In genomic region chr10:35336921-35337741, GRCh38 we compare ENCODE assay signal across 8 cellular contexts. TPM values are rescaled to one million over a fixed set of nuclear protein-coding genes. Genes with fewer than 3 reads are reported as not detected.
A peak's percentile ranks its signal among the peaks of the same experiment; 100 is the strongest.
DNase-seq lines count a peak whose midpoint lies in the region; ATAC-seq and TF ChIP-seq lines count a peak whose summit lies in the region.

No MANE protein-coding gene starts in this region.

- H3K9me3 Mint-ChIP-seq in activated CD4-positive, alpha-beta memory T cell treated with anti-CD3 and anti-CD28 coated beads for 36 hours: no peaks in the 10 kb centered on the region

- H3K36me3 ChIP-seq in HUES64 (ENCODE audit: insufficient read depth, low read length): peaks cover 12% of the 10 kb centered on the region
- H3K36me3 ChIP-seq in effector memory CD4-positive, alpha-beta T cell (ENCODE audit: control insufficient read depth, insufficient read depth, low read length): no peaks in the 10 kb centered on the region
- H3K36me3 ChIP-seq in thoracic aorta: no peaks in the 10 kb centered on the region

- H3K9ac ChIP-seq in HUES64 (ENCODE audit: low read depth, low read length): peak overlapping the region; percentile 72

- H3K4me3 ChIP-seq in HUES64 (ENCODE audit: low read length) (peak overlapping the region; percentile 93), mononuclear cell (ENCODE audit: low read length) (peak overlapping the region; percentile 66), thoracic aorta (peak overlapping the region; percentile 78)
- peak overlapping the region; percentile 72 for H3K4me3 ChIP-seq in effector memory CD4-positive, alpha-beta T cell (ENCODE audit: insufficient read depth, low read depth, low read length, poor library complexity, severe bottlenecking)

- POLR2A ChIA-PET in activated CD4-positive, alpha-beta memory T cell treated with anti-CD3 and anti-CD28 coated beads for 36 hours (lab: Charles Lee): interaction anchor here (0.7 kb wide), 1 partner anchor 209 kb away, joined by 5 read pairs; no protein-coding TSS in a partner anchor

- intact Hi-C loops in activated CD4-positive, alpha-beta memory T cell treated with anti-CD3 and anti-CD28 coated beads for 36 hours (cut with micrococcal nuclease): loop anchor here (5.0 kb wide), 1 partner anchor 305 kb away; the partner anchor contains the start of gene FZD8

- CTCF ChIA-PET in activated CD4-positive, alpha-beta memory T cell treated with anti-CD3 and anti-CD28 coated beads for 36 hours (lab: Charles Lee): interaction anchor here (1.0 kb wide), 1 partner anchor 16 kb away, joined by 3 read pairs; no protein-coding TSS in a partner anchor

- H3K9me3 ChIP-seq in HUES64 (ENCODE audit: insufficient read depth, low read depth, low read length): no peaks in the 10 kb centered on the region
- no peaks in the 10 kb centered on the region for H3K9me3 ChIP-seq in effector memory CD4-positive, alpha-beta T cell (ENCODE audit: control insufficient read depth, low read length)
- H3K9me3 ChIP-seq in mononuclear cell (ENCODE audit: low read depth, low read length): no peaks in the 10 kb centered on the region
- H3K9me3 ChIP-seq in thoracic aorta: no peaks in the 10 kb centered on the region

- peaks cover 68% of the 10 kb centered on the region for H3K4me1 Mint-ChIP-seq in activated CD4-positive, alpha-beta memory T cell treated with anti-CD3 and anti-CD28 coated beads for 36 hours (ENCODE audit: low read depth)

- H3K27me3 ChIP-seq in HUES64 (ENCODE audit: insufficient read depth, low read length) (0 out of 2 replicates have a peak, but pooled peaks cover 5% of the 10 kb centered on the region), mononuclear cell (ENCODE audit: insufficient read depth, low read length) (no peaks in the 10 kb centered on the region), thoracic aorta (replicated peaks; ENCODE audit: insufficient read depth) (no peaks in the 10 kb centered on the region)
- no peaks in the 10 kb centered on the region for H3K27me3 ChIP-seq in effector memory CD4-positive, alpha-beta T cell (replicated peaks; ENCODE audit: control insufficient read depth, insufficient read depth, low read length, poor library complexity, severe bottlenecking)

- DNase-seq in AG20443 (ENCODE audit: low spot score): peak; percentile 53
- peak; percentile 46 for DNase-seq in activated CD4-positive, alpha-beta memory T cell treated with anti-CD3 and anti-CD28 coated beads for 36 hours
- peak; percentile 1 to 14 (median 9) for DNase-seq in effector memory CD4-positive, alpha-beta T cell
- DNase-seq in thoracic aorta (ENCODE audit: low spot score): no peak
- no peak for DNase-seq in DMS153 (lab: John Stamatoyannopoulos, UW)

- peak overlapping the region; percentile 75 for H3K27ac Mint-ChIP-seq in activated CD4-positive, alpha-beta memory T cell treated with anti-CD3 and anti-CD28 coated beads for 36 hours

- H3K4me3 Mint-ChIP-seq in activated CD4-positive, alpha-beta memory T cell treated with anti-CD3 and anti-CD28 coated beads for 36 hours: peak overlapping the region; percentile 79

- peaks cover 10% of the 10 kb centered on the region for H3K36me3 Mint-ChIP-seq in activated CD4-positive, alpha-beta memory T cell treated with anti-CD3 and anti-CD28 coated beads for 36 hours

- no peaks in the 10 kb centered on the region for H3K27me3 Mint-ChIP-seq in activated CD4-positive, alpha-beta memory T cell treated with anti-CD3 and anti-CD28 coated beads for 36 hours

- peak; percentile 14 for TF ChIP-seq CTCF in thoracic aorta (IDR thresholded peaks at IDR 0.05)

- ATAC-seq in GM19452 (IDR thresholded peaks at IDR 0.05; ENCODE audit: unreplicated experiment) (peak; percentile 1), thoracic aorta (ENCODE audit: insufficient number of reproducible peaks, low FRiP score, low read depth) (no peak)

- no peak overlapping the region for H3K27ac ChIP-seq in HUES64 (ENCODE audit: low read depth, low read length)
- peak overlapping the region; percentile 16 for H3K27ac ChIP-seq in effector memory CD4-positive, alpha-beta T cell (ENCODE audit: insufficient read depth, low read length, poor library complexity, severe bottlenecking)
- peak overlapping the region; percentile 19 to 20 for H3K27ac ChIP-seq in thoracic aorta

- under 1% methylated on average over 86 of the region's 86 CpGs for WGBS in HUES64

- peaks cover 15% of the 10 kb centered on the region for H3K4me1 ChIP-seq in HUES64 (ENCODE audit: insufficient read depth, low read length)
- H3K4me1 ChIP-seq in effector memory CD4-positive, alpha-beta T cell (ENCODE audit: control insufficient read depth, insufficient read depth, low read length, poor library complexity, severe bottlenecking): peaks cover 43% of the 10 kb centered on the region
- peaks cover 60% of the 10 kb centered on the region for H3K4me1 ChIP-seq in mononuclear cell (ENCODE audit: insufficient read depth, low read length)
- peaks cover 51 to 64% of the 10 kb centered on the region in 2 donors for H3K4me1 ChIP-seq in thoracic aorta (ENCODE audit: control insufficient read depth in 1 of 2, low read depth in 2 of 2)

RNA-seq across cellular contexts. Expression of gene CCNY, which starts 0.8 kb away (rescaled TPM):
- 33.7 TPM for polyA plus RNA-seq in HUES64 (2013, experiment 1 of 2)
- polyA plus RNA-seq in HUES64 (2013, experiment 2 of 2): 33.8 TPM
- 10 to 100 TPM; 34.6 to 36.2 TPM for total RNA-seq in activated CD4-positive, alpha-beta memory T cell treated with anti-CD3 and anti-CD28 coated beads for 36 hours
- total RNA-seq in mononuclear cell (68.6 TPM), thoracic aorta (10 to 100 TPM; 40.1 to 84.6 TPM)

Comparison
In these comparisons a context has a peak if more than half of its experiments do, and no peak if none do; other contexts are left out.
1. DNase-seq: peak in AG20443 (single experiment), activated CD4-positive, alpha-beta memory T cell treated with anti-CD3 and anti-CD28 coated beads for 36 hours (single experiment) and effector memory CD4-positive, alpha-beta T cell (3 of 3); none in thoracic aorta (single experiment) and DMS153 (single experiment).
2. Peak in every context shown above with its lines, with median percentiles within 50 percentile points of each other: H3K4me3 ChIP-seq.